Comparison of ENCODE assay signal across 8 cellular contexts in the genomic region with DNA sequence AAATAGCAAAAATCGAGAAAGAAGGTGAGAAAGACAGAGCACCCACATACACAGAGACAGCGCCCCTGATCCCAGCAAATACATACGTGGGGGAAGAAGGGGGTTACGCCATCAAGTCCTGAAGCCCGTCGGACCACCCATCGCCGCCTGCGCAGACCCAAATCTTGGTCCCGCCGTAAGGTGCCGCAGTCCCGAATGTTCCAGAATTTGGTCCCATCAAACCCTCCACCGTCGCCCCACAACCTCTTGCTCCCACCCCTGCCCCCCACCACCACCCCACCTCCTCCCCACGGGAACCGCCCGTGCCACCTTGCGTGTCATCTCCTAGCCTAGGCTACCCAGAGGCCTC.
DNase-seq lines count a peak whose midpoint lies in the region; ATAC-seq and TF ChIP-seq lines count a peak whose summit lies in the region.

No MANE protein-coding gene starts in this region.

- H3K27ac ChIP-seq in cingulate gyrus (ENCODE audit: low read depth, low read length) (peak overlapping the region; percentile 100), mucosa of rectum (ENCODE audit: low read depth in 2 of 2, low read length in 2 of 2) (peak overlapping the region; percentile 91 to 98), uterus (peak overlapping the region; percentile 95 to 97)

- H3K27ac Mint-ChIP-seq in activated T-cell treated with anti-CD3 and anti-CD28 coated beads, Interleukin-2, amount 50 U/mL, for 72 hours: peak overlapping the region; percentile 94

- intact Hi-C loops in uterus (cut with DNase I; ENCODE audit: low total_unique reads): no loop called here

- H3K27me3 Mint-ChIP-seq in activated T-cell treated with anti-CD3 and anti-CD28 coated beads, Interleukin-2, amount 50 U/mL, for 72 hours (ENCODE audit: low read depth): no peaks in the 10 kb centered on the region

- TF ChIP-seq POLR2A in uterus (IDR thresholded peaks at IDR 0.05): no peak

- no peak for DNase-seq in activated T-cell treated with anti-CD3 and anti-CD28 coated beads, Interleukin-2, amount 50 U/mL, for 72 hours
- DNase-seq in activated T-cell treated with anti-CD3 and anti-CD28 coated beads for 4 hours (no peak), uterus (no peak), NCI-H1092 treated with DMSO at 0.1 percent for 48 hours (lab: John Stamatoyannopoulos, UW) (no peak), islet precursor cell (no peak), DMS 273 treated with DMSO at 0.1 percent for 48 hours (lab: John Stamatoyannopoulos, UW) (no peak)

- peaks cover 8 to 10% of the 10 kb centered on the region in 2 donors for H3K36me3 Mint-ChIP-seq in activated T-cell treated with anti-CD3 and anti-CD28 coated beads, Interleukin-2, amount 50 U/mL, for 72 hours (ENCODE audit: insufficient read depth in 2 of 2)

- H3K9ac ChIP-seq in mucosa of rectum (ENCODE audit: low read depth in 1 of 2, low read length in 2 of 2): peak overlapping the region; percentile 96 to 98

- H3K4me1 ChIP-seq in mucosa of rectum (ENCODE audit: control insufficient read depth in 2 of 2, insufficient read depth in 2 of 2, low read length in 2 of 2): peaks cover 68 to 69% of the 10 kb centered on the region in 2 donors
- peaks cover 10 to 27% of the 10 kb centered on the region in 2 donors for H3K4me1 ChIP-seq in uterus

- no peaks in the 10 kb centered on the region for H3K27me3 ChIP-seq in mucosa of rectum (ENCODE audit: control insufficient read depth in 2 of 2, insufficient read depth in 2 of 2, low read length in 2 of 2)
- H3K27me3 ChIP-seq in uterus: no peaks in the 10 kb centered on the region

- no peaks in the 10 kb centered on the region for H3K9me3 ChIP-seq in mucosa of rectum (ENCODE audit: control insufficient read depth in 2 of 2, low read length in 2 of 2)
- H3K9me3 ChIP-seq in uterus: no peaks in the 10 kb centered on the region

- peaks cover 84% of the 10 kb centered on the region for H3K4me1 Mint-ChIP-seq in activated T-cell treated with anti-CD3 and anti-CD28 coated beads, Interleukin-2, amount 50 U/mL, for 72 hours (ENCODE audit: low read depth)

- H3K9me3 Mint-ChIP-seq in activated T-cell treated with anti-CD3 and anti-CD28 coated beads, Interleukin-2, amount 50 U/mL, for 72 hours: peaks cover 0 to 3% of the 10 kb centered on the region in 2 donors

- H3K4me3 ChIP-seq in mucosa of rectum (ENCODE audit: low read length in 2 of 2) (peak overlapping the region; percentile 86 to 96), uterus (peak overlapping the region; percentile 78 to 90)

- TF ChIP-seq CTCF in uterus (IDR thresholded peaks at IDR 0.05): no peak

- no peak for ATAC-seq in activated T-cell treated with anti-CD3 and anti-CD28 coated beads, Interleukin-2, amount 50 U/mL, for 72 hours (replicated peaks in 1 of 2)

- peak overlapping the region; percentile 80 to 83 for H3K4me3 Mint-ChIP-seq in activated T-cell treated with anti-CD3 and anti-CD28 coated beads, Interleukin-2, amount 50 U/mL, for 72 hours

- H3K36me3 ChIP-seq in mucosa of rectum (ENCODE audit: control insufficient read depth in 2 of 2, insufficient read depth in 2 of 2, low read length in 2 of 2) (peaks cover 19 to 20% of the 10 kb centered on the region in 2 donors), uterus (no peaks in the 10 kb centered on the region)
